Comparison of ENCODE assay signal across 1 cellular context in the genomic region with DNA sequence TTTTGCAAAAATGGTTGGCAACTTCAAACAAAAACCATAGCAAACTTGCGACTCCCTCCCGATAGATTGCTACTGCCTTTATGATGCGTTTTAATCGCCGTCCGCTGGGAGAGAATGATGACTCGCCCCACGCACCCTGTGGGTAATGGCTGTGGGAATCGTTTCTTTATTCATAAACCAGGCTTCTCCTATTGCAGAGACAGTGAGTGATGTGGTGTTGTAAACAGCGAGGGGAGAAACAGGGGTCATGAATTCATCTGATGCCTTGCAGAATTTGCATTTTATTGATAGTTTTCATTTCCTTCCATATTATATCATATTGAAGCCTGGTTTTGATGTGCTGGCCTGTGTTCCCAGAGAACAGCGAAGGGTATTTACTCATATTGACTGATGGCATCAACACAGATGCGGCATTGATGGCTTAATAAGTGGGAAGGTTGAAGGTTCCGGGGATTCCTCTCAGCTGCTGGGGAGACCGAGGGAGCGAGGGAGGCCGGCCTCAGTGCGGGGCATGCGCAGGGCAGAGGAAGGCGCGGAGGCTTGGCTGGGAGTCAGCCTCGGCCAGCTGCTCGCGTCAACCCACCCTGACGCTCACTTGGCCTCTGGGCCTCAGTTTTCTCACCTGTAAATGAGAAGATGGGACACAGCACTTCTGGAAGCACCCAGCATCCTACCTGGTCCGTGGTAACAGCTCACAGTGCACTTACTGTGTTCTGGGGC.
TF ChIP-seq lines count a peak whose summit lies in the region.

No MANE protein-coding gene starts in this region.

TF ChIP-seq in IMR-90, 13 proteins besides CTCF, POLR2A, EP300 and RAD21:
- TF ChIP-seq, protein P1, sequence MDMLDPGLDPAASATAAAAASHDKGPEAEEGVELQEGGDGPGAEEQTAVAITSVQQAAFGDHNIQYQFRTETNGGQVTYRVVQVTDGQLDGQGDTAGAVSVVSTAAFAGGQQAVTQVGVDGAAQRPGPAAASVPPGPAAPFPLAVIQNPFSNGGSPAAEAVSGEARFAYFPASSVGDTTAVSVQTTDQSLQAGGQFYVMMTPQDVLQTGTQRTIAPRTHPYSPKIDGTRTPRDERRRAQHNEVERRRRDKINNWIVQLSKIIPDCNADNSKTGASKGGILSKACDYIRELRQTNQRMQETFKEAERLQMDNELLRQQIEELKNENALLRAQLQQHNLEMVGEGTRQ (IDR thresholded peaks at IDR 0.05; ENCODE audit: low read depth, low read length), result no peak
- TF ChIP-seq SMC3 (IDR thresholded peaks at IDR 0.05; ENCODE audit: low read depth, low read length) (no peak), RFX5 (IDR thresholded peaks at IDR 0.05; ENCODE audit: low read depth, low read length) (no peak), RCOR1 (IDR thresholded peaks at IDR 0.05; ENCODE audit: insufficient replicate concordance, low read length) (no peak), MXI1 (IDR thresholded peaks at IDR 0.05; ENCODE audit: borderline replicate concordance, low read depth, low read length) (no peak), MAFK (IDR thresholded peaks at IDR 0.05; ENCODE audit: low read depth, low read length) (no peak), CEBPB (IDR thresholded peaks at IDR 0.05; ENCODE audit: low read depth, low read length) (no peak), FOS (IDR thresholded peaks at IDR 0.05; ENCODE audit: low read depth, low read length) (no peak), NFE2L2 (IDR thresholded peaks at IDR 0.05; ENCODE audit: low read depth, low read length) (no peak), MAZ (IDR thresholded peaks at IDR 0.05; ENCODE audit: borderline replicate concordance, low read depth, low read length) (no peak), BHLHE40 (IDR thresholded peaks at IDR 0.05; ENCODE audit: low read depth, low read length) (no peak), CHD1 (IDR thresholded peaks at IDR 0.05; ENCODE audit: low read depth, low read length) (no peak)
- TF ChIP-seq, protein P2, sequence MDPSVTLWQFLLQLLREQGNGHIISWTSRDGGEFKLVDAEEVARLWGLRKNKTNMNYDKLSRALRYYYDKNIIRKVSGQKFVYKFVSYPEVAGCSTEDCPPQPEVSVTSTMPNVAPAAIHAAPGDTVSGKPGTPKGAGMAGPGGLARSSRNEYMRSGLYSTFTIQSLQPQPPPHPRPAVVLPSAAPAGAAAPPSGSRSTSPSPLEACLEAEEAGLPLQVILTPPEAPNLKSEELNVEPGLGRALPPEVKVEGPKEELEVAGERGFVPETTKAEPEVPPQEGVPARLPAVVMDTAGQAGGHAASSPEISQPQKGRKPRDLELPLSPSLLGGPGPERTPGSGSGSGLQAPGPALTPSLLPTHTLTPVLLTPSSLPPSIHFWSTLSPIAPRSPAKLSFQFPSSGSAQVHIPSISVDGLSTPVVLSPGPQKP (IDR thresholded peaks at IDR 0.05; ENCODE audit: borderline replicate concordance, low read depth, low read length), result no peak
TF ChIP-seq in IMR-90: peak in this region for 0.
